In the genomic region with DNA sequence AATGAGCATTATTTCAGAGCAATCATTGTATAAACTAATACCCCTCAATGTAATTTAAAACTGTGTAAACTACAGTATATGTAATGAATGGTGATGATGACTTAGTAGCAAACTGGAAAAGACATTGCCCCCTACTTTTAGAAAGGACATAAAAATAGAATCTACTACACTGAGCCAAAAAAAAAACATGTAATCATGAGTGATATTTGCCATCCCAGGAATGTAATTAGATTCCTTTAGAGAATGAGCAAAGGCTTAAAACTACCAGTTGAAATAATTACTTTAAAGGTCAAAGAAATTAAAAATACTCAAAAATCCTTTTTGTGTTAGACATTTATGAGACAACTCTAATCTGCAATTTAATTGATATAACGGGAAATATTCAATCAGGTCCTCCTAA, we compare ENCODE assay signal across 15 cellular contexts.
"Had no signal": no experiment of that assay in that cellular context is flagged by ENCODE, and none has a peak within 500 bp of the region (broad histone marks: within the 10 kb centered on the region; RNA-seq: fewer than 3 reads in every experiment).

No MANE protein-coding gene starts in this region.

- H3K9me3 ChIP-seq: heart left ventricle, right lobe of liver, suprapubic skin had no signal

- H3K27ac ChIP-seq: right lobe of liver, suprapubic skin had no signal

- H3K4me1 ChIP-seq: right lobe of liver, suprapubic skin had no signal

- H3K36me3 ChIP-seq: heart left ventricle, right lobe of liver, suprapubic skin had no signal

- H3K4me3 ChIP-seq: heart left ventricle, right lobe of liver, suprapubic skin had no signal

- H3K27me3 ChIP-seq: heart left ventricle, right lobe of liver, suprapubic skin had no signal

- ATAC-seq: activated CD8-positive, alpha-beta memory T cell treated with anti-CD3 and anti-CD28 coated beads, Interleukin-2, amount 10 ng/mL, durations not matched to agents 7 days and 5 days; activated T-cell treated with anti-CD3 and anti-CD28 coated beads, Interleukin-2, amount 50 U/mL, for 4 hours; esophagus mucosa; left lobe of liver; right lobe of liver; stimulated activated naive CD8-positive, alpha-beta T cell treated with anti-CD3 and anti-CD28 coated beads, Interleukin-15, Interleukin-2, amounts not matched to agents 100 U/mL and 50 U/mL, for 24 hours had no signal

- DNase-seq: activated CD4-positive, alpha-beta T cell treated with anti-CD3 and anti-CD28 coated beads, Interleukin-2, amount 50 U/mL, for 48 hours; activated CD4-positive, CD25-positive, alpha-beta regulatory T cell treated with anti-CD3 and anti-CD28 coated beads, Interleukin-2, amount 50 U/mL, for 72 hours; activated CD8-positive, alpha-beta memory T cell treated with anti-CD3 and anti-CD28 coated beads, Interleukin-2, amount 10 ng/mL, durations not matched to agents 7 days and 5 days; activated gamma-delta T cell treated with Interleukin-2 at 50 U/mL for 16 hours; activated naive CD8-positive, alpha-beta T cell treated with anti-CD3 and anti-CD28 coated beads for 36 hours; activated T-cell treated with anti-CD3 and anti-CD28 coated beads, Interleukin-2, amount 50 U/mL, for 4 hours; anterior cingulate cortex; posterior cingulate gyrus; right lobe of liver; stimulated activated CD4-positive, alpha-beta T cell treated with anti-CD3 and anti-CD28 coated beads, Interleukin-12 subunit alpha, Interleukin-12 subunit beta, amount 100 ng/mL, for 4 hours; stimulated activated naive CD8-positive, alpha-beta T cell treated with anti-CD3 and anti-CD28 coated beads, Interleukin-15, Interleukin-2, amounts not matched to agents 100 U/mL and 50 U/mL, for 24 hours had no signal
